ENCODE assay signal across 1 cellular context in the genomic region with DNA sequence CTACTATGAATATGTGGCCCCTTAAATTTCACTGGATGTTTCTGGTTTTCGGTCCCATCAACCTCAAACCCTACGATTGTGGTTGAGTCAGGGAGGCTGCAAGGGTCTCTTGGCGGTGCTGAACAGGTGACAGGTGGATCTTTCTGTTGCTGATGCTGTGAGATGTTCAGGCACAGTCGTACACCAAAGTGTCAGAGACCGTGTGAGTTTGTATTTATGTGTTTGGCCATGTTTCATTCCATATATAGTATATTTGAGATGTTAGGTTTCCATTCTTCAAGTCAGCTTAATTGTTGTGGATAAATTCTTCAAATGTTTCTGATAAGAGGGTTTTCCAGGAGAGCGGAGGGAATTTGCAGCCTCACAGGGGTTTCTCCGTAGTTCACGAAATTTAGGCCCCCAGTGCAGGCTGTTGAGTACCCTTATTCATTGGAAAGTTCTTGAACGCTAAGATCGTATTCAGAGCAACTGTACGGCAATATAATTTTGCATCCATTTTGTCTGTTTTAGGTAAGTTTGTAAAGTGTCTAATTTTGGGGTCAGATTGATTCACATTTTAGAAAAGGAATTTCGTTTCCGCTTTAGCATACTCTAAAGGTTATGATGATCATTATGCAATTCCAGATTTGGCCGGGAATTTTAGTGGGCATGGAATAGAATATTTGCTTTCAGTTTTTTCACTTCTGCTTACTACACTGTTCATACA.
TF ChIP-seq lines count a peak whose summit lies in the region.

No MANE protein-coding gene starts in this region.

TF ChIP-seq in HCT116, 20 proteins besides CTCF, POLR2A, EP300 and RAD21 (continued from another document):
- TF ChIP-seq EZH2 (IDR thresholded peaks at IDR 0.05) = no peak
- no peak for TF ChIP-seq SP1 (IDR thresholded peaks at IDR 0.05; ENCODE audit: low read depth)
- no peak for TF ChIP-seq CEBPB (IDR thresholded peaks at IDR 0.05; ENCODE audit: low read depth)
- no peak for TF ChIP-seq POLR2AphosphoS5 (IDR thresholded peaks at IDR 0.05; ENCODE audit: low read depth, low read length)
- TF ChIP-seq TCF7L2 (IDR thresholded peaks at IDR 0.05; ENCODE audit: borderline replicate concordance, extremely low read depth, insufficient read depth, insufficient read length) = no peak
- no peak for TF ChIP-seq FOSL1 (IDR thresholded peaks at IDR 0.05; ENCODE audit: low read depth)
- TF ChIP-seq CBX3 (IDR thresholded peaks at IDR 0.05; ENCODE audit: low read depth) = no peak
- TF ChIP-seq ZNF274 (IDR thresholded peaks at IDR 0.05; ENCODE audit: low read depth, low read length) = no peak
